Comparison of ENCODE assay signal across 23 cellular contexts in the genomic region with DNA sequence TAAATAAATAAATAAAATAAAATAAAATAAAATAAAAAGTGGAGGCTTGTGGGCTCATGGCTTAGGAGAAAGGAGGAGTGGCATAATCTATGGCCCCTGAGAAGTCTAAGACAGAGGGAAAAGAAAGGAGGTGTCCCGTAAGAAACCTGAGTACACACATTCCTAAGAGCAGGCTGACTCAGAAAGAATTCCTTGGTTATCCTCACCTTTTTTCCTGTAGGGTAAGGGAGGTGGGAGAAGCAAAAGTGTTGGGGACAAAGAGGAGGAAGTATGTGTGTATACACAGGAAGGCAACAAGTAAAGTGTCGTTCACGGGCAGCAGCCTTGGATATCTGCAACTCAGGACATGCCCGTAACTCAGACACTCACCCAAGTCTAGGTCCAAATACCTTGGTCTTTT. TPM values are rescaled to one million over a fixed set of nuclear protein-coding genes. Genes with fewer than 3 reads are reported as not detected.
DNase-seq lines count a peak whose midpoint lies in the region; ATAC-seq and TF ChIP-seq lines count a peak whose summit lies in the region.
"Had no signal": no experiment of that assay in that cellular context is flagged by ENCODE, and none has a peak within 500 bp of the region (broad histone marks: within the 10 kb centered on the region; RNA-seq: fewer than 3 reads in every experiment).

No MANE protein-coding gene starts in this region.

- H3K27me3 Mint-ChIP-seq in Calu3 (ENCODE audit: unreplicated experiment) (no peaks in the 10 kb centered on the region), memory B cell (no peaks in the 10 kb centered on the region), mesothelial cell of epicardium (ENCODE audit: low read depth) (no peaks in the 10 kb centered on the region)
- H3K27me3 Mint-ChIP-seq: progenitor cell of endocrine pancreas had no signal

- no peaks in the 10 kb centered on the region for H3K27me3 ChIP-seq in HUES64 (ENCODE audit: insufficient read depth, low read length)
- H3K27me3 ChIP-seq: adrenal gland, cardiac muscle cell had no signal

- no TSS peak for BruUV-seq in Calu3 (replicated peaks; lab: Mats Ljungman, UMichigan)

- peak overlapping the region; percentile 63 for H3K27ac ChIP-seq in HUES64 (ENCODE audit: low read depth, low read length)
- H3K27ac ChIP-seq: adrenal gland, cardiac muscle cell, HL-60, skin epidermis had no signal

- no peak for ATAC-seq in memory B cell (ENCODE audit: low read depth)
- ATAC-seq in activated CD4-positive, CD25-positive, alpha-beta regulatory T cell treated with anti-CD3 and anti-CD28 coated beads, Interleukin-2, amount 50 U/mL, for 24 hours = no peak
- ATAC-seq: Right ventricle myocardium inferior had no signal

- H3K9ac ChIP-seq in HUES64 (ENCODE audit: low read depth, low read length) = peak overlapping the region; percentile 52; the same call in 1 of the 2 replicates

- no peaks in the 10 kb centered on the region for H3K9me3 ChIP-seq in HUES64 (ENCODE audit: insufficient read depth, low read depth, low read length)
- H3K9me3 ChIP-seq: adrenal gland had no signal

- intact Hi-C loops in Calu3 (cut with micrococcal nuclease; ENCODE audit: unreplicated experiment) = no loop called here

- H3K36me3 Mint-ChIP-seq in Calu3 (ENCODE audit: insufficient read depth, unreplicated experiment) (peaks cover 35% of the 10 kb centered on the region), memory B cell (peaks cover 38% of the 10 kb centered on the region), mesothelial cell of epicardium (peaks cover 56% of the 10 kb centered on the region)

- TF ChIP-seq CTCF in Calu3 (IDR thresholded peaks at IDR 0.05; ENCODE audit: unreplicated experiment) (no peak), mesothelial cell of epicardium (IDR thresholded peaks at IDR 0.05; ENCODE audit: unreplicated experiment) (no peak)

- no peak overlapping the region for H3K4me3 ChIP-seq in HUES64 (ENCODE audit: low read length)
- H3K4me3 ChIP-seq: adrenal gland, cardiac muscle cell, skin epidermis had no signal

- H3K4me1 Mint-ChIP-seq in Calu3 (ENCODE audit: low read depth, unreplicated experiment) (peaks cover 9% of the 10 kb centered on the region), memory B cell (no peaks in the 10 kb centered on the region), mesothelial cell of epicardium (no peaks in the 10 kb centered on the region)
- H3K4me1 Mint-ChIP-seq: neural crest cell had no signal

- peak overlapping the region; percentile 53 for H3K27ac Mint-ChIP-seq in Calu3 (ENCODE audit: unreplicated experiment)
- H3K27ac Mint-ChIP-seq in memory B cell = peak overlapping the region; percentile 39
- H3K27ac Mint-ChIP-seq in mesothelial cell of epicardium = no peak overlapping the region
- H3K27ac Mint-ChIP-seq: progenitor cell of endocrine pancreas had no signal

- H3K9me3 Mint-ChIP-seq in Calu3 (ENCODE audit: low read depth, unreplicated experiment) (no peaks in the 10 kb centered on the region), memory B cell (no peaks in the 10 kb centered on the region), mesothelial cell of epicardium (no peaks in the 10 kb centered on the region)
- H3K9me3 Mint-ChIP-seq: neural crest cell had no signal

- peaks cover 89% of the 10 kb centered on the region for H3K36me3 ChIP-seq in HUES64 (ENCODE audit: insufficient read depth, low read length)

- 80% methylated on average over 4 of the region's 4 CpGs for WGBS in HUES64

- H3K4me3 Mint-ChIP-seq in Calu3 (ENCODE audit: low read depth, unreplicated experiment) = no peak overlapping the region
- no peak overlapping the region for H3K4me3 Mint-ChIP-seq in memory B cell
- H3K4me3 Mint-ChIP-seq in mesothelial cell of epicardium = no peak overlapping the region
- H3K4me3 Mint-ChIP-seq: neural crest cell had no signal

- DNase-seq in Calu3 = no peak
- peak; percentile 30 for DNase-seq in astrocyte of the hippocampus (ENCODE audit: low read depth, low spot score)
- no peak for DNase-seq in memory B cell (ENCODE audit: low spot score in 2 of 2)
- no peak for DNase-seq in mesothelial cell of epicardium (ENCODE audit: low spot score in 2 of 2, unreplicated experiment in 2 of 2)
- no peak for DNase-seq in SW480 (ENCODE audit: low spot score)
- no peak for DNase-seq in NCI-H1105 (lab: John Stamatoyannopoulos, UW)
- DNase-seq: activated CD4-positive, alpha-beta T cell treated with anti-CD3 and anti-CD28 coated beads for 48 hours; adrenal gland; dermis blood vessel endothelial cell; KBM-7; NCI-H2029 treated with DMSO at 0.1 percent for 48 hours; NCI-H446; NK-92 treated with Interleukin-12 subunit alpha and Interleukin-12 subunit beta, amount 100 ng/mL, for 24 hours; stimulated activated CD4-positive, alpha-beta T cell treated with anti-CD3 and anti-CD28 coated beads, Interleukin-2, amount 100 ng/mL, for 24 hours; stimulated activated naive CD4-positive, alpha-beta T cell had no signal

- CTCF ChIA-PET in Calu3 (lab: Charles Lee) = interaction anchor here (0.7 kb wide), 1 partner anchor 9 kb away, joined by 4 read pairs; no protein-coding TSS in a partner anchor

- H3K4me1 ChIP-seq in HUES64 (ENCODE audit: insufficient read depth, low read length) = no peaks in the 10 kb centered on the region

RNA-seq across cellular contexts. Expression of gene MARF1, which starts 29.3 kb away (rescaled TPM):
- total RNA-seq in Calu3 (2022) (57.6 and 61.3 TPM in 2 replicates), mesothelial cell of epicardium (76.2 to 79.1 TPM (median 76.6 TPM) in 3 replicates)
- 8.8 TPM for polyA plus RNA-seq in HUES64 (2013, experiment 1 of 2)
- 12.0 TPM for polyA plus RNA-seq in HUES64 (2013, experiment 2 of 2)

RNA-seq across cellular contexts. Expression of gene NDE1, which starts 36.4 kb away (rescaled TPM):
- 66.0 and 71.1 TPM in 2 replicates for total RNA-seq in Calu3 (2022)
- polyA plus RNA-seq in HUES64 (2013, experiment 1 of 2) = 26.5 TPM
- polyA plus RNA-seq in HUES64 (2013, experiment 2 of 2) = 33.9 TPM
- total RNA-seq in mesothelial cell of epicardium = 45.9 to 48.2 TPM (median 46.8 TPM) in 3 replicates
